Comparison of ENCODE assay signal across 8 cellular contexts in genomic region chr4:98994474-98995182, GRCh38. TPM values are rescaled to one million over a fixed set of nuclear protein-coding genes. Genes with fewer than 3 reads are reported as not detected.
DNase-seq lines count a peak whose midpoint lies in the region; ATAC-seq and TF ChIP-seq lines count a peak whose summit lies in the region.

No MANE protein-coding gene starts in this region.

- no peaks in the 10 kb centered on the region for H3K36me3 Mint-ChIP-seq in activated T-cell treated with anti-CD3 and anti-CD28 coated beads, Interleukin-2, amount 50 U/mL, for 4 hours (ENCODE audit: insufficient read depth)
- H3K36me3 Mint-ChIP-seq in activated CD8-positive, alpha-beta T cell treated with anti-CD3 and anti-CD28 coated beads for 36 hours (ENCODE audit: low read depth): peaks cover 17% of the 10 kb centered on the region
- peaks cover 5% of the 10 kb centered on the region for H3K36me3 Mint-ChIP-seq in stimulated activated effector memory CD8-positive, alpha-beta T cell treated with anti-CD3 and anti-CD28 coated beads, Interleukin-12 subunit alpha, Interleukin-12 subunit beta, amount 100 ng/mL, for 72 hours

- H3K27ac ChIP-seq in iPS DF 6.9 (ENCODE audit: low read length): no peak overlapping the region

- no peaks in the 10 kb centered on the region for H3K27me3 Mint-ChIP-seq in activated T-cell treated with anti-CD3 and anti-CD28 coated beads, Interleukin-2, amount 50 U/mL, for 4 hours (ENCODE audit: low read depth)
- H3K27me3 Mint-ChIP-seq in activated CD8-positive, alpha-beta T cell treated with anti-CD3 and anti-CD28 coated beads for 36 hours: no peaks in the 10 kb centered on the region

- POLR2A ChIA-PET in activated CD8-positive, alpha-beta T cell treated with anti-CD3 and anti-CD28 coated beads for 36 hours (lab: Charles Lee): interaction anchor here (0.6 to 5.6 kb wide), 16 partner anchors 13 to 912 kb away, joined by 3 to 58 read pairs (median 4); partner anchors contain the start of genes ADH5, EIF4E and RAP1GDS1

- intact Hi-C loops in activated CD8-positive, alpha-beta T cell treated with anti-CD3 and anti-CD28 coated beads for 36 hours (cut with micrococcal nuclease): loop anchor here (2.0 to 5.0 kb wide), 2 partner anchors 62 to 67 kb away; partner anchors contain the start of gene EIF4E
- intact Hi-C loops in left colon (cut with DNase I, micrococcal nuclease): no loop called here

- no peak for ATAC-seq in activated T-cell treated with anti-CD3 and anti-CD28 coated beads, Interleukin-2, amount 50 U/mL, for 4 hours
- ATAC-seq in activated CD8-positive, alpha-beta T cell treated with anti-CD3 and anti-CD28 coated beads for 36 hours: no peak
- no peak for ATAC-seq in stimulated activated effector memory CD8-positive, alpha-beta T cell treated with anti-CD3 and anti-CD28 coated beads, Interleukin-12 subunit alpha, Interleukin-12 subunit beta, amount 100 ng/mL, for 72 hours
- no peak for ATAC-seq in left colon

- H3K9me3 Mint-ChIP-seq in activated T-cell treated with anti-CD3 and anti-CD28 coated beads, Interleukin-2, amount 50 U/mL, for 4 hours: no peaks in the 10 kb centered on the region
- H3K9me3 Mint-ChIP-seq in activated CD8-positive, alpha-beta T cell treated with anti-CD3 and anti-CD28 coated beads for 36 hours: no peaks in the 10 kb centered on the region
- H3K9me3 Mint-ChIP-seq in stimulated activated effector memory CD8-positive, alpha-beta T cell treated with anti-CD3 and anti-CD28 coated beads, Interleukin-12 subunit alpha, Interleukin-12 subunit beta, amount 100 ng/mL, for 72 hours: no peaks in the 10 kb centered on the region

- no peaks in the 10 kb centered on the region for H3K36me3 ChIP-seq in iPS DF 6.9 (ENCODE audit: control insufficient read depth, insufficient read depth, low read length)

- peak overlapping the region; percentile 40; the same call in 1 of the 2 replicates for H3K4me3 ChIP-seq in iPS DF 6.9 (ENCODE audit: low read length)

- no peak for DNase-seq in activated T-cell treated with anti-CD3 and anti-CD28 coated beads, Interleukin-2, amount 50 U/mL, for 4 hours
- DNase-seq in activated T-cell treated with anti-CD3 and anti-CD28 coated beads, Interleukin-2, amount 50 U/mL, for 1 hour: no peak
- DNase-seq in activated CD8-positive, alpha-beta T cell treated with anti-CD3 and anti-CD28 coated beads for 36 hours: no peak
- DNase-seq in iPS DF 6.9 (ENCODE audit: low read depth, low spot score) (no peak), NCI-H146 treated with DMSO at 0.1 percent for 48 hours (lab: John Stamatoyannopoulos, UW; ENCODE audit: unreplicated experiment) (no peak), NCI-H510A (lab: John Stamatoyannopoulos, UW) (no peak), left colon (no peak)
- DNase-seq in stimulated activated effector memory CD8-positive, alpha-beta T cell treated with anti-CD3 and anti-CD28 coated beads, Interleukin-12 subunit alpha, Interleukin-12 subunit beta, amount 100 ng/mL, for 72 hours (ENCODE audit: low spot score in 2 of 2): no peak

- CTCF ChIA-PET in activated CD8-positive, alpha-beta T cell treated with anti-CD3 and anti-CD28 coated beads for 36 hours (lab: Charles Lee): interaction anchor here (0.7 to 13.4 kb wide), 40 partner anchors 8 to 917 kb away, joined by 3 to 186 read pairs (median 4); partner anchors contain the start of genes ADH5, EIF4E, STPG2 and TRMT10A

- H3K9me3 ChIP-seq in iPS DF 6.9 (ENCODE audit: control insufficient read depth, insufficient read depth, low read length): no peaks in the 10 kb centered on the region

- TF ChIP-seq CTCF in activated CD8-positive, alpha-beta T cell treated with anti-CD3 and anti-CD28 coated beads for 36 hours (IDR thresholded peaks at IDR 0.05): no peak

- H3K4me3 Mint-ChIP-seq in activated T-cell treated with anti-CD3 and anti-CD28 coated beads, Interleukin-2, amount 50 U/mL, for 4 hours: peak overlapping the region; percentile 89
- H3K4me3 Mint-ChIP-seq in activated CD8-positive, alpha-beta T cell treated with anti-CD3 and anti-CD28 coated beads for 36 hours: peak overlapping the region; percentile 89
- H3K4me3 Mint-ChIP-seq in stimulated activated effector memory CD8-positive, alpha-beta T cell treated with anti-CD3 and anti-CD28 coated beads, Interleukin-12 subunit alpha, Interleukin-12 subunit beta, amount 100 ng/mL, for 72 hours: peak overlapping the region; percentile 68

- peak overlapping the region; percentile 97 for H3K27ac Mint-ChIP-seq in activated CD8-positive, alpha-beta T cell treated with anti-CD3 and anti-CD28 coated beads for 36 hours
- H3K27ac Mint-ChIP-seq in stimulated activated effector memory CD8-positive, alpha-beta T cell treated with anti-CD3 and anti-CD28 coated beads, Interleukin-12 subunit alpha, Interleukin-12 subunit beta, amount 100 ng/mL, for 72 hours: peak overlapping the region; percentile 96

- WGBS in iPS DF 6.9 (ENCODE audit: insufficient coverage, insufficient read length): no CpG with 5 or more reads among the region's 17 CpGs

- H3K27me3 ChIP-seq in iPS DF 6.9 (ENCODE audit: control insufficient read depth, insufficient read depth, low read length): no peaks in the 10 kb centered on the region

- peaks cover 29% of the 10 kb centered on the region for H3K4me1 Mint-ChIP-seq in activated T-cell treated with anti-CD3 and anti-CD28 coated beads, Interleukin-2, amount 50 U/mL, for 4 hours (ENCODE audit: low read depth)
- peaks cover 30% of the 10 kb centered on the region for H3K4me1 Mint-ChIP-seq in activated CD8-positive, alpha-beta T cell treated with anti-CD3 and anti-CD28 coated beads for 36 hours (ENCODE audit: low read depth)
- peaks cover 29% of the 10 kb centered on the region for H3K4me1 Mint-ChIP-seq in stimulated activated effector memory CD8-positive, alpha-beta T cell treated with anti-CD3 and anti-CD28 coated beads, Interleukin-12 subunit alpha, Interleukin-12 subunit beta, amount 100 ng/mL, for 72 hours

- no peaks in the 10 kb centered on the region for H3K4me1 ChIP-seq in iPS DF 6.9 (ENCODE audit: control insufficient read depth, insufficient read depth, low read length)

RNA-seq across cellular contexts. Expression of gene METAP1, which starts 0.9 kb away (rescaled TPM):
- 10 to 100 TPM; 60.5 to 70.9 (median 69.9) TPM for total RNA-seq in activated T-cell treated with anti-CD3 and anti-CD28 coated beads, Interleukin-2, amount 50 U/mL, for 4 hours
- 10 to 100 TPM; 67.1 to 70.4 TPM for total RNA-seq in activated CD8-positive, alpha-beta T cell treated with anti-CD3 and anti-CD28 coated beads for 36 hours
- 10 to 100 TPM; 58.7 to 59.2 TPM for total RNA-seq in left colon
